In genomic region chr2:38533180-38533579, GRCh38 we compare ENCODE assay signal across 11 cellular contexts.
DNase-seq lines count a peak whose midpoint lies in the region; ATAC-seq and TF ChIP-seq lines count a peak whose summit lies in the region.
"Had no signal": no experiment of that assay in that cellular context is flagged by ENCODE, and none has a peak within 500 bp of the region (broad histone marks: within the 10 kb centered on the region; RNA-seq: fewer than 3 reads in every experiment).

No MANE protein-coding gene starts in this region.

- H3K27me3 ChIP-seq in aorta (ENCODE audit: control insufficient read depth in 1 of 2, insufficient read depth in 2 of 2, low read length in 1 of 2) = no peaks in the 10 kb centered on the region
- no peaks in the 10 kb centered on the region for H3K27me3 ChIP-seq in prostate gland (replicated peaks; ENCODE audit: insufficient read depth)
- H3K27me3 ChIP-seq in SJCRH30 = no peaks in the 10 kb centered on the region; the same call in 1 of the 2 replicates
- H3K27me3 ChIP-seq: SJSA1 had no signal

- ATAC-seq in activated CD4-positive, CD25-positive, alpha-beta regulatory T cell treated with anti-CD3 and anti-CD28 coated beads, Interleukin-2, amount 50 U/mL, for 24 hours = peak; percentile 29 to 39
- ATAC-seq in HG03039 (IDR thresholded peaks at IDR 0.05; ENCODE audit: unreplicated experiment) (peak; percentile 97), aorta (ENCODE audit: low FRiP score) (peak; percentile 38)

- H3K4me1 ChIP-seq in aorta (ENCODE audit: control insufficient read depth in 1 of 2, insufficient read depth in 2 of 2, low read length in 2 of 2) = no peaks in the 10 kb centered on the region
- no peaks in the 10 kb centered on the region for H3K4me1 ChIP-seq in prostate gland (replicated peaks)
- peaks cover 7% of the 10 kb centered on the region for H3K4me1 ChIP-seq in SJCRH30

- TF ChIP-seq CTCF in prostate gland (IDR thresholded peaks at IDR 0.05) = no peak

- H3K4me3 ChIP-seq in aorta (ENCODE audit: low read length in 2 of 2) = no peak overlapping the region
- H3K4me3 ChIP-seq in prostate gland = no peak overlapping the region
- H3K4me3 ChIP-seq in SJCRH30 = no peak overlapping the region
- H3K4me3 ChIP-seq: SJSA1 had no signal

- H3K27ac ChIP-seq in aorta (ENCODE audit: low read depth in 1 of 2, low read length in 2 of 2) = no peak overlapping the region
- no peak overlapping the region for H3K27ac ChIP-seq in prostate gland
- H3K27ac ChIP-seq in SJCRH30 = no peak overlapping the region
- H3K27ac ChIP-seq: HL-60, neutrophil, SJSA1 had no signal

- H3K9me3 ChIP-seq in aorta (ENCODE audit: control insufficient read depth, low read length) (no peaks in the 10 kb centered on the region), prostate gland (no peaks in the 10 kb centered on the region), SJCRH30 (replicated peaks) (no peaks in the 10 kb centered on the region)
- H3K9me3 ChIP-seq: neutrophil, SJSA1 had no signal

- WGBS in aorta, 2 donors = 20 to 27% methylated on average over 9 of the region's 9 CpGs
- WGBS in prostate gland = 78% methylated on average over 9 of the region's 9 CpGs

- no peak for DNase-seq in activated CD4-positive, CD25-positive, alpha-beta regulatory T cell treated with anti-CD3 and anti-CD28 coated beads, Interleukin-2, amount 50 U/mL, for 72 hours
- peak; percentile 84 for DNase-seq in RPMI8226
- DNase-seq in aorta = peak in 1 of 2 donors; percentile 66
- DNase-seq in prostate gland (ENCODE audit: low spot score) = no peak
- DNase-seq in SJCRH30 = no peak
- no peak for DNase-seq in KG1 (lab: John Stamatoyannopoulos, UW)

- intact Hi-C loops in aorta (cut with DNase I) (loop anchor here in 1 of 2 donors (10.0 kb wide), 1 partner anchor 218 kb away; no protein-coding TSS in a partner anchor), prostate gland (cut with DNase I) (loop anchor here (10.0 kb wide), 1 partner anchor 218 kb away; no protein-coding TSS in a partner anchor)

- no peak for TF ChIP-seq POLR2A in prostate gland (IDR thresholded peaks at IDR 0.05)

- H3K36me3 ChIP-seq in aorta (ENCODE audit: control insufficient read depth in 1 of 2, insufficient read depth in 2 of 2, low read length in 1 of 2) = no peaks in the 10 kb centered on the region
- H3K36me3 ChIP-seq in prostate gland = no peaks in the 10 kb centered on the region
- no peaks in the 10 kb centered on the region for H3K36me3 ChIP-seq in SJCRH30
- H3K36me3 ChIP-seq: neutrophil, SJSA1 had no signal

Comparison
In these comparisons a context has a peak if more than half of its experiments do, and no peak if none do; other contexts are left out.
1. ATAC-seq: peak in every context shown above with its lines; median percentile 97 in HG03039; 38 in aorta; 34 in activated CD4-positive, CD25-positive, alpha-beta regulatory T cell treated with anti-CD3 and anti-CD28 coated beads, Interleukin-2, amount 50 U/mL, for 24 hours.